8 cellular contexts compared by ENCODE assay signal in genomic region chrX:100368167-100368566, GRCh38. TPM values are rescaled to one million over a fixed set of nuclear protein-coding genes. Genes with fewer than 3 reads are reported as not detected.
DNase-seq lines count a peak whose midpoint lies in the region; ATAC-seq and TF ChIP-seq lines count a peak whose summit lies in the region.

No MANE protein-coding gene starts in this region.

- H3K4me1 Mint-ChIP-seq in nephron progenitor cell, result peaks cover 56% of the 10 kb centered on the region

- no peak overlapping the region for H3K4me3 ChIP-seq in aorta (ENCODE audit: low read length in 2 of 2)

- DNase-seq in NCI-H1417 (lab: John Stamatoyannopoulos, UW) (peak; percentile 4 to 39 (median 4)), NCI-H1417 treated with DMSO at 0.1 percent for 48 hours (lab: John Stamatoyannopoulos, UW) (no peak), astrocyte of the hippocampus (ENCODE audit: low read depth, low spot score) (peak; percentile 31), nephron progenitor cell (peak; percentile 16), aorta (no peak)

- peak overlapping the region; percentile 81 for H3K27ac Mint-ChIP-seq in nephron progenitor cell

- no peaks in the 10 kb centered on the region for H3K9me3 ChIP-seq in aorta (ENCODE audit: control insufficient read depth, low read length)

- H3K27ac ChIP-seq in aorta (ENCODE audit: low read depth in 1 of 2, low read length in 2 of 2), result no peak overlapping the region

- H3K27me3 ChIP-seq in aorta (ENCODE audit: control insufficient read depth in 1 of 2, insufficient read depth in 2 of 2, low read length in 1 of 2), result no peaks in the 10 kb centered on the region

- no peaks in the 10 kb centered on the region for H3K27me3 Mint-ChIP-seq in nephron progenitor cell (ENCODE audit: low read depth, poor library complexity)

- H3K9me3 Mint-ChIP-seq in nephron progenitor cell, result no peaks in the 10 kb centered on the region

- no peaks in the 10 kb centered on the region for H3K36me3 ChIP-seq in aorta (ENCODE audit: control insufficient read depth in 1 of 2, insufficient read depth in 2 of 2, low read length in 1 of 2)

- peaks cover 0 to 1% of the 10 kb centered on the region in 2 donors for H3K4me1 ChIP-seq in aorta (ENCODE audit: control insufficient read depth in 1 of 2, insufficient read depth in 2 of 2, low read length in 2 of 2)

- no peak overlapping the region for H3K4me3 Mint-ChIP-seq in nephron progenitor cell

- ATAC-seq in HG03432 (IDR thresholded peaks at IDR 0.05; ENCODE audit: unreplicated experiment) (peak; percentile 68), aorta (ENCODE audit: low FRiP score) (no peak), HG02973 (IDR thresholded peaks at IDR 0.05; ENCODE audit: unreplicated experiment) (no peak), HG02588 (IDR thresholded peaks at IDR 0.05; ENCODE audit: unreplicated experiment) (no peak)

- intact Hi-C loops in aorta (cut with DNase I), result no loop called here

- TF ChIP-seq CTCF in nephron progenitor cell (IDR thresholded peaks at IDR 0.05), result peak; percentile 51

- H3K36me3 Mint-ChIP-seq in nephron progenitor cell (ENCODE audit: low read depth), result peaks cover 32% of the 10 kb centered on the region

RNA-seq across cellular contexts. Expression of gene PCDH19, which starts 41.9 kb away (rescaled TPM):
- 1 to 10 TPM; 4.2 to 4.6 TPM for total RNA-seq in aorta
- under 1 TPM; 0.10 to 0.13 TPM for polyA plus RNA-seq in aorta

Comparison
In these comparisons a context has a peak if more than half of its experiments do, and no peak if none do; other contexts are left out.
1. DNase-seq: peak in NCI-H1417 (3 of 3), astrocyte of the hippocampus (single experiment) and nephron progenitor cell (single experiment); none in NCI-H1417 treated with DMSO at 0.1 percent for 48 hours (single experiment) and aorta (0 of 2).